In genomic region chr7:86012955-86013354, GRCh38 we compare ENCODE assay signal across 16 cellular contexts.
DNase-seq lines count a peak whose midpoint lies in the region; TF ChIP-seq lines count a peak whose summit lies in the region.
"Had no signal": no experiment of that assay in that cellular context is flagged by ENCODE, and none has a peak within 500 bp of the region (broad histone marks: within the 10 kb centered on the region; RNA-seq: fewer than 3 reads in every experiment).

No MANE protein-coding gene starts in this region.

- no peak overlapping the region for H3K27ac Mint-ChIP-seq in activated CD4-positive, alpha-beta memory T cell treated with anti-CD3 and anti-CD28 coated beads for 36 hours
- H3K27ac Mint-ChIP-seq: B cell; CD4-positive, alpha-beta T cell; CD8-positive, alpha-beta T cell had no signal

- no peaks in the 10 kb centered on the region for H3K27me3 ChIP-seq in neural cell (ENCODE audit: insufficient read depth, low read depth, low read length)
- H3K27me3 ChIP-seq: BLaER1 treated with 17β-estradiol and CSF1 and Interleukin-3, amounts not matched to agents 10 nM and 100 nM had no signal

- DNase-seq in DMS79 treated with DMSO at 0.1 percent for 48 hours (lab: John Stamatoyannopoulos, UW) (peak; percentile 8), DMS79 (lab: John Stamatoyannopoulos, UW) (no peak), DMS53 (lab: John Stamatoyannopoulos, UW) (peak; percentile 91)
- no peak for DNase-seq in activated CD4-positive, alpha-beta memory T cell treated with anti-CD3 and anti-CD28 coated beads for 36 hours
- DNase-seq: AML-193; Caco-2; Calu3; CD4-positive, alpha-beta T cell; CD8-positive, alpha-beta T cell; GF-D8 had no signal

- no peak overlapping the region for H3K9ac ChIP-seq in neural cell (ENCODE audit: low read length)
- H3K9ac ChIP-seq: BLaER1 treated with 17β-estradiol and CSF1 and Interleukin-3, amounts not matched to agents 10 nM and 100 nM had no signal

- no peak overlapping the region for H3K4me3 Mint-ChIP-seq in activated CD4-positive, alpha-beta memory T cell treated with anti-CD3 and anti-CD28 coated beads for 36 hours
- H3K4me3 Mint-ChIP-seq: B cell; CD4-positive, alpha-beta T cell; CD8-positive, alpha-beta T cell had no signal

- H3K36me3 Mint-ChIP-seq in activated CD4-positive, alpha-beta memory T cell treated with anti-CD3 and anti-CD28 coated beads for 36 hours: no peaks in the 10 kb centered on the region
- H3K36me3 Mint-ChIP-seq: CD8-positive, alpha-beta T cell had no signal

- no peak for TF ChIP-seq RAD21 in neural cell (conservative IDR thresholded peaks at IDR 0.05)

- intact Hi-C loops in activated CD4-positive, alpha-beta memory T cell treated with anti-CD3 and anti-CD28 coated beads for 36 hours (cut with micrococcal nuclease): loop anchor here (10.0 kb wide), 1 partner anchor 62 kb away; no protein-coding TSS in a partner anchor

- CTCF ChIA-PET in activated CD4-positive, alpha-beta memory T cell treated with anti-CD3 and anti-CD28 coated beads for 36 hours (lab: Charles Lee): no interaction called here

- no peaks in the 10 kb centered on the region for H4K20me1 ChIP-seq in neural cell (ENCODE audit: insufficient read depth)
- H4K20me1 ChIP-seq: BLaER1 treated with 17β-estradiol and CSF1 and Interleukin-3, amounts not matched to agents 10 nM and 100 nM had no signal

- H3K9me3 Mint-ChIP-seq in activated CD4-positive, alpha-beta memory T cell treated with anti-CD3 and anti-CD28 coated beads for 36 hours: no peaks in the 10 kb centered on the region
- H3K9me3 Mint-ChIP-seq: CD4-positive, alpha-beta T cell had no signal

- H3K9me2 ChIP-seq in neural cell (ENCODE audit: insufficient read depth, low read length): no peaks in the 10 kb centered on the region

- H3K4me2 ChIP-seq in neural cell (ENCODE audit: low read length): no peak overlapping the region
- H3K4me2 ChIP-seq: A549; BLaER1 treated with 17β-estradiol and CSF1 and Interleukin-3, amounts not matched to agents 10 nM and 100 nM had no signal

- H3K4me3 ChIP-seq in neural cell (ENCODE audit: low read length): no peak overlapping the region
- H3K4me3 ChIP-seq: A549; BLaER1 treated with 17β-estradiol and CSF1 and Interleukin-3, amounts not matched to agents 10 nM and 100 nM had no signal

- H3K9me3 ChIP-seq in neural cell (ENCODE audit: low read length): no peaks in the 10 kb centered on the region
- H3K9me3 ChIP-seq: A549; BLaER1 treated with 17β-estradiol and CSF1 and Interleukin-3, amounts not matched to agents 10 nM and 100 nM; Caco-2 had no signal

- POLR2A ChIA-PET in activated CD4-positive, alpha-beta memory T cell treated with anti-CD3 and anti-CD28 coated beads for 36 hours (lab: Charles Lee): no interaction called here

- no peaks in the 10 kb centered on the region for H3K36me3 ChIP-seq in neural cell (ENCODE audit: insufficient read depth, low read length)
- H3K36me3 ChIP-seq: BLaER1 treated with 17β-estradiol and CSF1 and Interleukin-3, amounts not matched to agents 10 nM and 100 nM had no signal

- H3K27ac ChIP-seq in neural cell (ENCODE audit: low read length): peak overlapping the region; percentile 27
- H3K27ac ChIP-seq: 22Rv1; A549; BLaER1 treated with 17β-estradiol and CSF1 and Interleukin-3, amounts not matched to agents 10 nM and 100 nM; C4-2B had no signal

- H3K27me3 Mint-ChIP-seq in activated CD4-positive, alpha-beta memory T cell treated with anti-CD3 and anti-CD28 coated beads for 36 hours: no peaks in the 10 kb centered on the region
- H3K27me3 Mint-ChIP-seq: B cell; CD4-positive, alpha-beta T cell had no signal

- TF ChIP-seq EP300 in neural cell (conservative IDR thresholded peaks at IDR 0.05; ENCODE audit: poor library complexity, severe bottlenecking): peak; percentile 99

- H3K79me2 ChIP-seq in neural cell (replicated peaks; ENCODE audit: insufficient read depth, low read length): no peaks in the 10 kb centered on the region

- no peaks in the 10 kb centered on the region for H3K4me1 Mint-ChIP-seq in activated CD4-positive, alpha-beta memory T cell treated with anti-CD3 and anti-CD28 coated beads for 36 hours (ENCODE audit: low read depth)
- H3K4me1 Mint-ChIP-seq: B cell had no signal

- H2AFZ ChIP-seq in neural cell (ENCODE audit: low read depth, low read length): no peak overlapping the region

- H3F3A ChIP-seq in neural cell (ENCODE audit: insufficient read depth, low read length, poor library complexity, severe bottlenecking): peaks cover 2% of the 10 kb centered on the region

- TF ChIP-seq CTCF in neural cell (IDR thresholded peaks at IDR 0.05; ENCODE audit: poor library complexity, severe bottlenecking): no peak

TF ChIP-seq in neural cell, 6 proteins besides CTCF, POLR2A, EP300 and RAD21:
- no peak for TF ChIP-seq EZH2 (IDR thresholded peaks at IDR 0.05; ENCODE audit: borderline replicate concordance, insufficient read depth, low read length, poor library complexity, severe bottlenecking)
- TF ChIP-seq, protein P1, sequence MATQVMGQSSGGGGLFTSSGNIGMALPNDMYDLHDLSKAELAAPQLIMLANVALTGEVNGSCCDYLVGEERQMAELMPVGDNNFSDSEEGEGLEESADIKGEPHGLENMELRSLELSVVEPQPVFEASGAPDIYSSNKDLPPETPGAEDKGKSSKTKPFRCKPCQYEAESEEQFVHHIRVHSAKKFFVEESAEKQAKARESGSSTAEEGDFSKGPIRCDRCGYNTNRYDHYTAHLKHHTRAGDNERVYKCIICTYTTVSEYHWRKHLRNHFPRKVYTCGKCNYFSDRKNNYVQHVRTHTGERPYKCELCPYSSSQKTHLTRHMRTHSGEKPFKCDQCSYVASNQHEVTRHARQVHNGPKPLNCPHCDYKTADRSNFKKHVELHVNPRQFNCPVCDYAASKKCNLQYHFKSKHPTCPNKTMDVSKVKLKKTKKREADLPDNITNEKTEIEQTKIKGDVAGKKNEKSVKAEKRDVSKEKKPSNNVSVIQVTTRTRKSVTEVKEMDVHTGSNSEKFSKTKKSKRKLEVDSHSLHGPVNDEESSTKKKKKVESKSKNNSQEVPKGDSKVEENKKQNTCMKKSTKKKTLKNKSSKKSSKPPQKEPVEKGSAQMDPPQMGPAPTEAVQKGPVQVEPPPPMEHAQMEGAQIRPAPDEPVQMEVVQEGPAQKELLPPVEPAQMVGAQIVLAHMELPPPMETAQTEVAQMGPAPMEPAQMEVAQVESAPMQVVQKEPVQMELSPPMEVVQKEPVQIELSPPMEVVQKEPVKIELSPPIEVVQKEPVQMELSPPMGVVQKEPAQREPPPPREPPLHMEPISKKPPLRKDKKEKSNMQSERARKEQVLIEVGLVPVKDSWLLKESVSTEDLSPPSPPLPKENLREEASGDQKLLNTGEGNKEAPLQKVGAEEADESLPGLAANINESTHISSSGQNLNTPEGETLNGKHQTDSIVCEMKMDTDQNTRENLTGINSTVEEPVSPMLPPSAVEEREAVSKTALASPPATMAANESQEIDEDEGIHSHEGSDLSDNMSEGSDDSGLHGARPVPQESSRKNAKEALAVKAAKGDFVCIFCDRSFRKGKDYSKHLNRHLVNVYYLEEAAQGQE (IDR thresholded peaks at IDR 0.05; ENCODE audit: borderline replicate concordance): peak; percentile 80
- TF ChIP-seq POLR2AphosphoS5 (IDR thresholded peaks at IDR 0.05): peak; percentile 93
- TF ChIP-seq MXI1 (conservative IDR thresholded peaks at IDR 0.05; ENCODE audit: poor library complexity, severe bottlenecking): peak; percentile 40
- TF ChIP-seq TAF1 (IDR thresholded peaks at IDR 0.05; ENCODE audit: low read depth): no peak
- no peak for TF ChIP-seq SMC3 (conservative IDR thresholded peaks at IDR 0.05; ENCODE audit: poor library complexity)
TF ChIP-seq in neural cell: peak in this region for 3.

Comparison
In these comparisons a context has a peak if more than half of its experiments do, and no peak if none do; other contexts are left out.
1. DNase-seq: peak in DMS79 treated with DMSO at 0.1 percent for 48 hours (single experiment) and DMS53 (single experiment); none in DMS79 (single experiment) and activated CD4-positive, alpha-beta memory T cell treated with anti-CD3 and anti-CD28 coated beads for 36 hours (single experiment).